In the genomic region with DNA sequence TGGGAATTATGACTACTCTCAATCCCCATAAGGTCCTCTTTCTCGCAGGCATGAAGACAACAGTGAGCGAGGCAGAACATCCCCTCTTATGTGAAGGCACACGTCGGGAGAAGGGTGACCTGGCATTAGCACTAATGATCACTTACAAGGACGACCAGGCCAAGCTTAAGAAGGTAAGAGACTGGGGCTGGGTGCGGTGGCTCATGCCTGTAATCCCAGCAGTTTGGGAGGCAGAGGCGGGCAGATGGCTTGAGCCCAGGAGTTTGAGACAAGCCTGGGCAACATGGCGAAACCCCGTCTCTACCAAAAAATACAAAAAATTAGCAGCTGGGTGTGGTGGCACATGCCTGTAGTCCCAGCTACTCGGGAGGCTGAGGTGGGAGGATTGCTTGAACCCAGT, we compare ENCODE assay signal across 8 cellular contexts. TPM values are rescaled to one million over a fixed set of nuclear protein-coding genes. Genes with fewer than 3 reads are reported as not detected.
A peak's percentile ranks its signal among the peaks of the same experiment; 100 is the strongest.
DNase-seq lines count a peak whose midpoint lies in the region; ATAC-seq and TF ChIP-seq lines count a peak whose summit lies in the region.
"Not testable (repeated sequence)": the region's sequence is repeated elsewhere in the genome, so short reads cannot be mapped to it uniquely, and the experiment has no call there.

No MANE protein-coding gene starts in this region.

- POLR2A ChIA-PET in activated naive CD8-positive, alpha-beta T cell treated with anti-CD3 and anti-CD28 coated beads, Interleukin-2, amount 10 ng/mL, durations not matched to agents 7 days and 5 days (lab: Charles Lee) = interaction anchor here (0.6 to 6.3 kb wide), 4 partner anchors 9 to 381 kb away, joined by 5 to 19 read pairs (median 7); partner anchors contain the start of gene ZSWIM8

- peak overlapping the region in 2 of 3 donors; percentile 19 to 54 for H3K27ac Mint-ChIP-seq in IgD-negative memory B cell
- H3K27ac Mint-ChIP-seq in activated T-cell treated with anti-CD3 and anti-CD28 coated beads, Interleukin-2, amount 50 U/mL, for 24 hours = peak overlapping the region; percentile 38
- H3K27ac Mint-ChIP-seq in activated naive CD8-positive, alpha-beta T cell treated with anti-CD3 and anti-CD28 coated beads, Interleukin-2, amount 10 ng/mL, durations not matched to agents 7 days and 5 days = peak overlapping the region; percentile 54
- H3K27ac Mint-ChIP-seq in central memory CD8-positive, alpha-beta T cell (ENCODE audit: low read depth) = peak overlapping the region; percentile 59
- not testable (repeated sequence) for H3K27ac Mint-ChIP-seq in endothelial cell (ENCODE audit: unreplicated experiment)
- H3K27ac Mint-ChIP-seq in nephron progenitor cell = peak overlapping the region; percentile 59
- H3K27ac Mint-ChIP-seq in stimulated activated naive CD8-positive, alpha-beta T cell treated with anti-CD3 and anti-CD28 coated beads, Interleukin-15, amount 100 ng/mL, for 72 hours = peak overlapping the region; percentile 21 to 42

- intact Hi-C loops in sciatic nerve (cut with DNase I) = not testable (repeated sequence)

- not testable (repeated sequence) for H3K4me1 Mint-ChIP-seq in IgD-negative memory B cell; activated T-cell treated with anti-CD3 and anti-CD28 coated beads, Interleukin-2, amount 50 U/mL, for 24 hours (ENCODE audit: low read depth); activated naive CD8-positive, alpha-beta T cell treated with anti-CD3 and anti-CD28 coated beads, Interleukin-2, amount 10 ng/mL, durations not matched to agents 7 days and 5 days; endothelial cell (ENCODE audit: unreplicated experiment); nephron progenitor cell
- peaks cover 15% of the 10 kb centered on the region for H3K4me1 Mint-ChIP-seq in central memory CD8-positive, alpha-beta T cell
- peaks cover 11% of the 10 kb centered on the region for H3K4me1 Mint-ChIP-seq in stimulated activated naive CD8-positive, alpha-beta T cell treated with anti-CD3 and anti-CD28 coated beads, Interleukin-15, amount 100 ng/mL, for 72 hours

- not testable (repeated sequence) for H3K9me3 Mint-ChIP-seq in IgD-negative memory B cell; activated T-cell treated with anti-CD3 and anti-CD28 coated beads, Interleukin-2, amount 50 U/mL, for 24 hours; activated naive CD8-positive, alpha-beta T cell treated with anti-CD3 and anti-CD28 coated beads, Interleukin-2, amount 10 ng/mL, durations not matched to agents 7 days and 5 days; central memory CD8-positive, alpha-beta T cell; endothelial cell (ENCODE audit: unreplicated experiment); nephron progenitor cell; stimulated activated naive CD8-positive, alpha-beta T cell treated with anti-CD3 and anti-CD28 coated beads, Interleukin-15, amount 100 ng/mL, for 72 hours

- H3K4me3 Mint-ChIP-seq in IgD-negative memory B cell; activated T-cell treated with anti-CD3 and anti-CD28 coated beads, Interleukin-2, amount 50 U/mL, for 24 hours; activated naive CD8-positive, alpha-beta T cell treated with anti-CD3 and anti-CD28 coated beads, Interleukin-2, amount 10 ng/mL, durations not matched to agents 7 days and 5 days; central memory CD8-positive, alpha-beta T cell; nephron progenitor cell; stimulated activated naive CD8-positive, alpha-beta T cell treated with anti-CD3 and anti-CD28 coated beads, Interleukin-15, amount 100 ng/mL, for 72 hours: not testable (repeated sequence)
- H3K4me3 Mint-ChIP-seq in endothelial cell (ENCODE audit: unreplicated experiment) = peak overlapping the region; percentile 73

- H3K36me3 Mint-ChIP-seq in IgD-negative memory B cell = not testable (repeated sequence)
- H3K36me3 Mint-ChIP-seq in activated T-cell treated with anti-CD3 and anti-CD28 coated beads, Interleukin-2, amount 50 U/mL, for 24 hours (ENCODE audit: low read depth) = peaks cover 93% of the 10 kb centered on the region
- peaks cover 25% of the 10 kb centered on the region for H3K36me3 Mint-ChIP-seq in activated naive CD8-positive, alpha-beta T cell treated with anti-CD3 and anti-CD28 coated beads, Interleukin-2, amount 10 ng/mL, durations not matched to agents 7 days and 5 days
- peaks cover 58% of the 10 kb centered on the region for H3K36me3 Mint-ChIP-seq in central memory CD8-positive, alpha-beta T cell (ENCODE audit: insufficient read depth)
- H3K36me3 Mint-ChIP-seq in endothelial cell (ENCODE audit: low read depth, unreplicated experiment) = peaks cover 65% of the 10 kb centered on the region
- peaks cover 48% of the 10 kb centered on the region for H3K36me3 Mint-ChIP-seq in nephron progenitor cell (ENCODE audit: low read depth)

- TF ChIP-seq CTCF in endothelial cell (IDR thresholded peaks at IDR 0.05; ENCODE audit: unreplicated experiment); nephron progenitor cell (IDR thresholded peaks at IDR 0.05): not testable (repeated sequence)

- not testable (repeated sequence) for DNase-seq in activated T-cell treated with anti-CD3 and anti-CD28 coated beads, Interleukin-2, amount 50 U/mL, for 24 hours; activated naive CD8-positive, alpha-beta T cell treated with anti-CD3 and anti-CD28 coated beads, Interleukin-2, amount 10 ng/mL, durations not matched to agents 7 days and 5 days; central memory CD8-positive, alpha-beta T cell (ENCODE audit: low spot score in 2 of 2); endothelial cell (ENCODE audit: low spot score); nephron progenitor cell; stimulated activated naive CD8-positive, alpha-beta T cell treated with anti-CD3 and anti-CD28 coated beads, Interleukin-15, amount 100 ng/mL, for 72 hours
- peak; percentile 40 for DNase-seq in sciatic nerve (ENCODE audit: low spot score)

- not testable (repeated sequence) for H3K27me3 Mint-ChIP-seq in IgD-negative memory B cell; activated T-cell treated with anti-CD3 and anti-CD28 coated beads, Interleukin-2, amount 50 U/mL, for 24 hours; activated naive CD8-positive, alpha-beta T cell treated with anti-CD3 and anti-CD28 coated beads, Interleukin-2, amount 10 ng/mL, durations not matched to agents 7 days and 5 days; central memory CD8-positive, alpha-beta T cell; nephron progenitor cell (ENCODE audit: low read depth, poor library complexity); stimulated activated naive CD8-positive, alpha-beta T cell treated with anti-CD3 and anti-CD28 coated beads, Interleukin-15, amount 100 ng/mL, for 72 hours
- H3K27me3 Mint-ChIP-seq in endothelial cell (ENCODE audit: unreplicated experiment) = peaks cover 18% of the 10 kb centered on the region

- not testable (repeated sequence) for ATAC-seq in activated naive CD8-positive, alpha-beta T cell treated with anti-CD3 and anti-CD28 coated beads, Interleukin-2, amount 10 ng/mL, durations not matched to agents 7 days and 5 days (ENCODE audit: low read depth); central memory CD8-positive, alpha-beta T cell (replicated peaks; ENCODE audit: extremely low read depth, poor library complexity, severe bottlenecking); sciatic nerve; stimulated activated naive CD8-positive, alpha-beta T cell treated with anti-CD3 and anti-CD28 coated beads, Interleukin-15, amount 100 ng/mL, for 72 hours

RNA-seq across cellular contexts. Expression of gene ZSWIM8, which starts 10.1 kb away (rescaled TPM):
- 15.2 TPM for polyA plus RNA-seq in IgD-negative memory B cell
- total RNA-seq in activated naive CD8-positive, alpha-beta T cell treated with anti-CD3 and anti-CD28 coated beads, Interleukin-2, amount 10 ng/mL, durations not matched to agents 7 days and 5 days = 10 to 100 TPM; 93.4 to 95.2 TPM
- total RNA-seq in endothelial cell (ENCODE audit: unreplicated experiment) (176 TPM), sciatic nerve (99.1 TPM)

RNA-seq across cellular contexts. Expression of gene CHCHD1, which starts 13.6 kb away (rescaled TPM):
- polyA plus RNA-seq in IgD-negative memory B cell = 54.4 TPM
- 10 to 100 TPM; 23.0 to 24.8 TPM for total RNA-seq in activated naive CD8-positive, alpha-beta T cell treated with anti-CD3 and anti-CD28 coated beads, Interleukin-2, amount 10 ng/mL, durations not matched to agents 7 days and 5 days
- total RNA-seq in endothelial cell (ENCODE audit: unreplicated experiment) (22.5 TPM), sciatic nerve (13.2 TPM)

RNA-seq across cellular contexts. Expression of gene NDST2, which starts 15.9 kb away (rescaled TPM):
- polyA plus RNA-seq in IgD-negative memory B cell = 21.4 TPM
- 10 to 100 TPM; 80.1 to 82.0 TPM for total RNA-seq in activated naive CD8-positive, alpha-beta T cell treated with anti-CD3 and anti-CD28 coated beads, Interleukin-2, amount 10 ng/mL, durations not matched to agents 7 days and 5 days
- 32.8 TPM for total RNA-seq in endothelial cell (ENCODE audit: unreplicated experiment)
- total RNA-seq in sciatic nerve = 32.9 TPM

RNA-seq across cellular contexts. Expression of gene SEC24C, which starts 51.3 kb away (rescaled TPM):
- polyA plus RNA-seq in IgD-negative memory B cell = 31.8 TPM
- total RNA-seq in activated naive CD8-positive, alpha-beta T cell treated with anti-CD3 and anti-CD28 coated beads, Interleukin-2, amount 10 ng/mL, durations not matched to agents 7 days and 5 days = 10 to 100 TPM; 96.3 to 96.7 TPM
- total RNA-seq in endothelial cell (ENCODE audit: unreplicated experiment) (102 TPM), sciatic nerve (53.6 TPM)
